16 cellular contexts compared by ENCODE assay signal in genomic region chr2:99878951-99879350, GRCh38.
DNase-seq lines count a peak whose midpoint lies in the region; TF ChIP-seq lines count a peak whose summit lies in the region.
"Had no signal": no experiment of that assay in that cellular context is flagged by ENCODE, and none has a peak within 500 bp of the region (broad histone marks: within the 10 kb centered on the region; RNA-seq: fewer than 3 reads in every experiment).

No MANE protein-coding gene starts in this region.

- H3K27ac Mint-ChIP-seq in chondrocyte (ENCODE audit: unreplicated experiment): peak overlapping the region; percentile 92
- H3K27ac Mint-ChIP-seq in mesothelial cell of epicardium: peak overlapping the region; percentile 94
- H3K27ac Mint-ChIP-seq: CD4-positive, CD25-positive, alpha-beta regulatory T cell had no signal

- H3K36me3 ChIP-seq in OCI-LY1 (ENCODE audit: insufficient read depth, low read length): peaks cover 24% of the 10 kb centered on the region; the same call in 1 of the 2 replicates
- H3K36me3 ChIP-seq: breast epithelium, vagina had no signal

- no peaks in the 10 kb centered on the region for H4K20me1 ChIP-seq in OCI-LY1 (ENCODE audit: insufficient read depth, low read length)

- H3K27ac ChIP-seq in OCI-LY1 (ENCODE audit: low read depth, low read length, poor library complexity, severe bottlenecking) (peak overlapping the region; percentile 58), caudate nucleus (ENCODE audit: low read depth, low read length) (no peak overlapping the region)
- H3K27ac ChIP-seq: breast epithelium, stomach, vagina, VCaP had no signal

- DNase-seq in Daoy (ENCODE audit: low read depth): peak; percentile 59
- DNase-seq in chondrocyte (ENCODE audit: low spot score): no peak
- no peak for DNase-seq in mesothelial cell of epicardium (ENCODE audit: low spot score in 2 of 2, unreplicated experiment in 2 of 2)
- DNase-seq in NCI-H510A treated with DMSO at 0.1 percent for 48 hours (lab: John Stamatoyannopoulos, UW): no peak
- no peak for DNase-seq in DMS114 treated with DMSO at 0.1 percent for 48 hours (lab: John Stamatoyannopoulos, UW; ENCODE audit: unreplicated experiment)
- no peak for DNase-seq in caudate nucleus (lab: John Stamatoyannopoulos, UW)
- no peak for DNase-seq in HuH-7 (ENCODE audit: low spot score)
- DNase-seq: activated gamma-delta T cell treated with Interleukin-2 at 50 U/mL for 16 hours; CD4-positive, CD25-positive, alpha-beta regulatory T cell; head of caudate nucleus; NCI-H1436 treated with DMSO at 0.1 percent for 48 hours; stomach had no signal

- H3F3A ChIP-seq in OCI-LY1 (ENCODE audit: insufficient read depth, low read length): no peaks in the 10 kb centered on the region

- H3K27me3 ChIP-seq in OCI-LY1 (ENCODE audit: insufficient read depth, low read length): no peaks in the 10 kb centered on the region
- H3K27me3 ChIP-seq: breast epithelium, stomach, vagina had no signal

- H3K9me3 Mint-ChIP-seq in chondrocyte (ENCODE audit: low read depth) (no peaks in the 10 kb centered on the region), mesothelial cell of epicardium (no peaks in the 10 kb centered on the region)

- TF ChIP-seq CTCF in OCI-LY1 (IDR thresholded peaks at IDR 0.05; ENCODE audit: low read length): no peak
- TF ChIP-seq CTCF in chondrocyte (IDR thresholded peaks at IDR 0.05): no peak
- no peak for TF ChIP-seq CTCF in mesothelial cell of epicardium (IDR thresholded peaks at IDR 0.05; ENCODE audit: unreplicated experiment)

- H3K9me2 ChIP-seq in OCI-LY1 (ENCODE audit: low read depth, low read length): no peaks in the 10 kb centered on the region

- no peak overlapping the region for H3K4me3 ChIP-seq in OCI-LY1 (ENCODE audit: low read depth, low read length, poor library complexity, severe bottlenecking)
- H3K4me3 ChIP-seq: breast epithelium, stomach, vagina had no signal

- H3K9me3 ChIP-seq in OCI-LY1 (ENCODE audit: low read length): no peaks in the 10 kb centered on the region
- H3K9me3 ChIP-seq: breast epithelium, stomach, vagina had no signal

- no peak overlapping the region for H3K9ac ChIP-seq in OCI-LY1 (ENCODE audit: low read length)

- no peak overlapping the region; the same call in 1 of the 2 replicates for H3K4me2 ChIP-seq in OCI-LY1 (ENCODE audit: low read length)

- peaks cover 69% of the 10 kb centered on the region for H3K4me1 ChIP-seq in OCI-LY1 (ENCODE audit: insufficient read depth, low read length, severe bottlenecking)
- H3K4me1 ChIP-seq: breast epithelium had no signal

- no peak overlapping the region for H2AFZ ChIP-seq in OCI-LY1 (ENCODE audit: low read length)

- H3K4me3 Mint-ChIP-seq in chondrocyte (ENCODE audit: unreplicated experiment) (no peak overlapping the region), mesothelial cell of epicardium (no peak overlapping the region)
- H3K4me3 Mint-ChIP-seq: CD4-positive, CD25-positive, alpha-beta regulatory T cell had no signal

- H3K36me3 Mint-ChIP-seq in chondrocyte (ENCODE audit: low read depth) (no peaks in the 10 kb centered on the region), mesothelial cell of epicardium (no peaks in the 10 kb centered on the region)

- H3K4me1 Mint-ChIP-seq in chondrocyte (ENCODE audit: low read depth) (peaks cover 97% of the 10 kb centered on the region), mesothelial cell of epicardium (peaks cover 76% of the 10 kb centered on the region)
- H3K4me1 Mint-ChIP-seq: CD4-positive, CD25-positive, alpha-beta regulatory T cell had no signal

- 0 out of 2 replicates have a peak, but pooled peaks cover 9% of the 10 kb centered on the region for H3K79me2 ChIP-seq in OCI-LY1 (ENCODE audit: insufficient read depth, low read length)

- H3K27me3 Mint-ChIP-seq in chondrocyte (ENCODE audit: low read depth) (no peaks in the 10 kb centered on the region), mesothelial cell of epicardium (ENCODE audit: low read depth) (no peaks in the 10 kb centered on the region)
- H3K27me3 Mint-ChIP-seq: CD4-positive, CD25-positive, alpha-beta regulatory T cell had no signal
